ENCODE assay signal across 16 cellular contexts in genomic region chr1:36965301-36966159, GRCh38.
DNase-seq lines count a peak whose midpoint lies in the region; ATAC-seq and TF ChIP-seq lines count a peak whose summit lies in the region.
"Had no signal": no experiment of that assay in that cellular context is flagged by ENCODE, and none has a peak within 500 bp of the region (broad histone marks: within the 10 kb centered on the region; RNA-seq: fewer than 3 reads in every experiment).

No MANE protein-coding gene starts in this region.

- H3K27ac ChIP-seq in WERI-Rb-1: peak overlapping the region; percentile 44
- no peak overlapping the region for H3K27ac ChIP-seq in substantia nigra (ENCODE audit: low read depth, low read length, poor library complexity, severe bottlenecking)
- H3K27ac ChIP-seq: PC-9 had no signal

- peaks cover 4% of the 10 kb centered on the region for H3K36me3 Mint-ChIP-seq in endothelial cell (ENCODE audit: low read depth, unreplicated experiment)
- H3K36me3 Mint-ChIP-seq: CD4-positive, CD25-positive, alpha-beta regulatory T cell had no signal

- H3K9me3 ChIP-seq in WERI-Rb-1 (ENCODE audit: severe bottlenecking): no peaks in the 10 kb centered on the region
- H3K9me3 ChIP-seq: SK-N-SH had no signal

- no peak overlapping the region for H3K4me3 Mint-ChIP-seq in endothelial cell (ENCODE audit: unreplicated experiment)
- H3K4me3 Mint-ChIP-seq: CD4-positive, CD25-positive, alpha-beta regulatory T cell had no signal

- no peak overlapping the region for H3K4me3 ChIP-seq in WERI-Rb-1 (ENCODE audit: low read depth, low read length)
- H3K4me3 ChIP-seq: PC-9 had no signal

- H3K36me3 ChIP-seq in WERI-Rb-1: peaks cover 14% of the 10 kb centered on the region

- no peak for TF ChIP-seq CTCF in WERI-Rb-1 (IDR thresholded peaks at IDR 0.05; ENCODE audit: low read depth, low read length)
- no peak for TF ChIP-seq CTCF in endothelial cell (IDR thresholded peaks at IDR 0.05; ENCODE audit: unreplicated experiment)

- no peaks in the 10 kb centered on the region for H3K9me3 Mint-ChIP-seq in endothelial cell (ENCODE audit: unreplicated experiment)

- no peak for ATAC-seq in GM18517 (IDR thresholded peaks at IDR 0.05; ENCODE audit: unreplicated experiment)

- H3K4me1 Mint-ChIP-seq in endothelial cell (ENCODE audit: unreplicated experiment): peaks cover 4% of the 10 kb centered on the region
- H3K4me1 Mint-ChIP-seq: CD4-positive, CD25-positive, alpha-beta regulatory T cell had no signal

- no peaks in the 10 kb centered on the region for H3K27me3 ChIP-seq in WERI-Rb-1 (ENCODE audit: insufficient read depth, low read depth, severe bottlenecking)

- DNase-seq in Daoy (ENCODE audit: low read depth) (peak; percentile 59), NCI-H2171 (lab: John Stamatoyannopoulos, UW) (peak; percentile 44), NCI-H69 (lab: John Stamatoyannopoulos, UW) (peak; percentile 79), WERI-Rb-1 (peak; percentile 75), substantia nigra (lab: John Stamatoyannopoulos, UW) (no peak), endothelial cell (ENCODE audit: low spot score) (no peak), cortex of kidney (lab: John Stamatoyannopoulos, UW) (no peak)
- DNase-seq: CD4-positive, CD25-positive, alpha-beta regulatory T cell; DMS 273 treated with DMSO at 0.1 percent for 48 hours; GDM1; NCI-H187; NCI-H774; SHP77 treated with DMSO at 0.1 percent for 48 hours; SK-N-SH had no signal

- no peak overlapping the region for H3K27ac Mint-ChIP-seq in endothelial cell (ENCODE audit: unreplicated experiment)
- H3K27ac Mint-ChIP-seq: CD4-positive, CD25-positive, alpha-beta regulatory T cell had no signal

- peaks cover 11% of the 10 kb centered on the region for H3K27me3 Mint-ChIP-seq in endothelial cell (ENCODE audit: unreplicated experiment)

Comparison
In these comparisons a context has a peak if more than half of its experiments do, and no peak if none do; other contexts are left out.
1. DNase-seq: peak in Daoy (single experiment), NCI-H2171 (single experiment), NCI-H69 (single experiment) and WERI-Rb-1 (single experiment); none in substantia nigra (0 of 49), endothelial cell (single experiment) and cortex of kidney (single experiment).